8 cellular contexts compared by ENCODE assay signal in genomic region chr4:127880764-127881564, GRCh38. TPM values are rescaled to one million over a fixed set of nuclear protein-coding genes. Genes with fewer than 3 reads are reported as not detected.
DNase-seq lines count a peak whose midpoint lies in the region; ATAC-seq and TF ChIP-seq lines count a peak whose summit lies in the region.

TSS of gene PLK4 (plus strand) at chr4:127880893. CDS start at chr4:127881135, 242 bp downstream.

- H3K4me1 ChIP-seq in SJSA1 (replicated peaks) (peaks cover 10% of the 10 kb centered on the region; the same call in 1 of the 2 replicates), foreskin keratinocyte (no peaks in the 10 kb centered on the region), stomach (peaks cover 4 to 26% (median 16%) of the 10 kb centered on the region in 4 donors)

- ATAC-seq in foreskin keratinocyte, result peak; percentile 91

- H3K36me3 Mint-ChIP-seq in neural crest cell (ENCODE audit: low read depth), result peaks cover 12% of the 10 kb centered on the region

- peak within 1 kb of the TSS; percentile 96 for H3K4me3 Mint-ChIP-seq in neural crest cell

- peak; percentile 62 for DNase-seq in GM04503 (ENCODE audit: low read depth)
- peak; percentile 87 for DNase-seq in HFF-Myc (ENCODE audit: extremely low read depth, low read depth)
- DNase-seq in MV-4-11 (lab: John Stamatoyannopoulos, UW), result peak; percentile 95
- peak; percentile 92 to 98 for DNase-seq in SJSA1 (ENCODE audit: low read depth in 1 of 2, low spot score in 2 of 2)
- peak; percentile 91 for DNase-seq in activated gamma-delta T cell treated with anti-CD3 and anti-CD28 coated beads, Interleukin-2, amount 50 U/mL, for 16 hours (ENCODE audit: low read depth)
- peak; percentile 86 to 92 for DNase-seq in foreskin keratinocyte
- peak; percentile 89 for DNase-seq in neural crest cell (ENCODE audit: low read depth, low spot score)
- peak; percentile 95 for DNase-seq in stomach

- 0 to 1% (median 0%) methylated on average over 47 to 70 of the region's 70 CpGs for WGBS in stomach, 5 donors

- no peak for TF ChIP-seq EP300 in stomach (IDR thresholded peaks at IDR 0.05)

- H3K4me3 ChIP-seq in HFF-Myc (replicated peaks; ENCODE audit: low read depth, low read length) (peak within 1 kb of the TSS; percentile 74), SJSA1 (peak within 1 kb of the TSS; percentile 79), stomach (peak within 1 kb of the TSS; percentile 78 to 98 (median 92))

- intact Hi-C loops in stomach (cut with DNase I; ENCODE audit: low total_unique reads), result no loop called here

- no peaks in the 10 kb centered on the region for H3K9me3 Mint-ChIP-seq in neural crest cell

- peaks cover 47% of the 10 kb centered on the region for H3K36me3 ChIP-seq in SJSA1
- H3K36me3 ChIP-seq in stomach, result peaks cover 0 to 6% (median 2%) of the 10 kb centered on the region in 4 donors

- H3K27me3 ChIP-seq in SJSA1 (replicated peaks) (no peaks in the 10 kb centered on the region), foreskin keratinocyte (no peaks in the 10 kb centered on the region), stomach (no peaks in the 10 kb centered on the region)

- H3K27ac Mint-ChIP-seq in neural crest cell (ENCODE audit: unreplicated experiment), result peak within 1 kb of the TSS; percentile 99

- no peak for TF ChIP-seq POLR2A in stomach (IDR thresholded peaks at IDR 0.05)

- no peaks in the 10 kb centered on the region for H3K27me3 Mint-ChIP-seq in neural crest cell (ENCODE audit: low read depth)

- H3K9me3 ChIP-seq in SJSA1 (replicated peaks), result no peaks in the 10 kb centered on the region
- no peaks in the 10 kb centered on the region for H3K9me3 ChIP-seq in stomach

- H3K27ac ChIP-seq in SJSA1 (peak within 1 kb of the TSS; percentile 98), foreskin keratinocyte (peak within 1 kb of the TSS; percentile 94), stomach (peak within 1 kb of the TSS; percentile 58 to 88 (median 80))

- H3K4me1 Mint-ChIP-seq in neural crest cell, result peaks cover 23% of the 10 kb centered on the region

- TF ChIP-seq CTCF in HFF-Myc (IDR thresholded peaks at IDR 0.05; ENCODE audit: low read depth, low read length, missing control alignments) (no peak), foreskin keratinocyte (conservative IDR thresholded peaks at IDR 0.05) (no peak), neural crest cell (conservative IDR thresholded peaks at IDR 0.05) (no peak), stomach (IDR thresholded peaks at IDR 0.05) (no peak)

RNA-seq across cellular contexts. Expression of gene PLK4, which starts in this region (rescaled TPM):
- 39.9 and 81.7 TPM in 2 replicates for total RNA-seq in SJSA1 (2014; rRNA removed; shearing (Covaris generic))
- total RNA-seq in foreskin keratinocyte (29.1 and 34.7 TPM in 2 replicates), neural crest cell (49.6 and 54.4 TPM in 2 replicates), stomach (10 to 100 TPM in 2 of 5 donors, 1 to 10 TPM in 3; 1.2 to 13.8 (median 9.9) TPM)
- polyA plus RNA-seq in foreskin keratinocyte (10.5 and 17.1 TPM in 2 replicates), stomach (1 to 10 TPM; 1.5 to 3.2 (median 2.0) TPM)

Comparison
In these comparisons a context has a peak if more than half of its experiments do, and no peak if none do; other contexts are left out.
1. Peak in every context shown above with its lines: DNase-seq, ATAC-seq, H3K4me3 ChIP-seq and H3K27ac ChIP-seq.